In the genomic region with DNA sequence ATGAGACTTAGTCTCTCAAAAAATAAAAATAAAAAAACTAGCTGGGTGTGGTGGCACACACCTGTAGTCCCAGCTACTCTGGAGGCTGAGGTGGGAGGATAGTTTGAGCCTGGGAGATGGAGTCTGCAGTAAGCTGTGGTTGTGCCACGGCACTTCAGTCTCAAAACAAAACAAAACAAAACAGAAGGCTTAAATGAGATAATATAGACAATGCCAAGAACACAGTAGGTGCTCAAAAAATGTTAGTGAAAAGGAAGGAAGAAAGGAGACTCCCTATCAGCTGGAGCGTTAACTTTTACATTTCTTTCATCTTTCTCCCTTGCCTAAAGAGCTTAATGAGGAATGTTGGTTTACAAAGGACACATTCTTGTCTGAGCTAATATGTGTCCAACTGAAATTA, we compare ENCODE assay signal across 19 cellular contexts. TPM values are rescaled to one million over a fixed set of nuclear protein-coding genes. Genes with fewer than 3 reads are reported as not detected.
DNase-seq lines count a peak whose midpoint lies in the region; ATAC-seq and TF ChIP-seq lines count a peak whose summit lies in the region.
"Had no signal": no experiment of that assay in that cellular context is flagged by ENCODE, and none has a peak within 500 bp of the region (broad histone marks: within the 10 kb centered on the region; RNA-seq: fewer than 3 reads in every experiment).

No MANE protein-coding gene starts in this region.

- TF ChIP-seq POLR2A in esophagus squamous epithelium (IDR thresholded peaks at IDR 0.05) (no peak), gastrocnemius medialis (IDR thresholded peaks at IDR 0.05) (no peak)

- no peak for DNase-seq in GM23338 (ENCODE audit: low spot score)
- DNase-seq in adipocyte (ENCODE audit: low read depth): no peak
- DNase-seq in esophagus squamous epithelium (lab: John Stamatoyannopoulos, UW): no peak
- DNase-seq in gastrocnemius medialis: no peak
- no peak for DNase-seq in effector CD4-positive, alpha-beta T cell
- DNase-seq in stimulated activated CD8-positive, alpha-beta memory T cell treated with anti-CD3 and anti-CD28 coated beads, Interleukin-4, amount 100 ng/mL, for 48 hours: no peak
- DNase-seq in DMS 273 treated with DMSO at 0.1 percent for 48 hours (lab: John Stamatoyannopoulos, UW): no peak
- no peak for DNase-seq in NCI-H146 (lab: John Stamatoyannopoulos, UW)
- DNase-seq: DND-41; NCI-H1048; NCI-H187 treated with DMSO at 0.1 percent for 48 hours; NCI-H748 treated with DMSO at 0.1 percent for 48 hours; spleen; stimulated activated CD4-positive, alpha-beta T cell treated with anti-CD3 and anti-CD28 coated beads, Interleukin-4, amount 100 ng/mL, for 24 hours; stimulated activated naive CD4-positive, alpha-beta T cell had no signal

- peaks cover 6% of the 10 kb centered on the region for H3K4me1 Mint-ChIP-seq in GM23338

- no peaks in the 10 kb centered on the region; the same call in 2 of the 3 replicates for H3K36me3 Mint-ChIP-seq in GM23338 (ENCODE audit: low read depth)

- H3K27me3 ChIP-seq in GM23338 (ENCODE audit: insufficient read depth): no peaks in the 10 kb centered on the region
- no peaks in the 10 kb centered on the region for H3K27me3 ChIP-seq in adipocyte (replicated peaks; ENCODE audit: control insufficient read depth, insufficient read depth, low read length)
- H3K27me3 ChIP-seq in esophagus squamous epithelium: no peaks in the 10 kb centered on the region
- no peaks in the 10 kb centered on the region for H3K27me3 ChIP-seq in gastrocnemius medialis
- H3K27me3 ChIP-seq: neutrophil, spleen had no signal

- H3K4me3 Mint-ChIP-seq in GM23338: no peak overlapping the region
- H3K4me3 Mint-ChIP-seq: activated naive CD4-positive, alpha-beta T cell treated with anti-CD3 and anti-CD28 coated beads, Interleukin-2, amount 50 U/mL, for 24 hours had no signal

- H4K20me1 ChIP-seq in GM23338 (replicated peaks; ENCODE audit: insufficient read depth): no peaks in the 10 kb centered on the region

- in situ Hi-C loops in gastrocnemius medialis (cut with MboI; ENCODE audit: low sequenced_read_pairs in 4 of 4): no loop called here

- intact Hi-C loops in esophagus squamous epithelium (cut with DNase I) (no loop called here), gastrocnemius medialis (cut with DNase I; ENCODE audit: low total_unique reads) (loop anchor here (10.0 kb wide), 1 partner anchor 237 kb away; a partner anchor contains a TSS)

- H3K4me1 ChIP-seq in GM23338 (ENCODE audit: insufficient read depth) (peaks cover 11% of the 10 kb centered on the region; the same call in 1 of the 2 replicates), adipocyte (ENCODE audit: control insufficient read depth, insufficient read depth, low read length) (peaks cover 36% of the 10 kb centered on the region), esophagus squamous epithelium (peaks cover 3 to 32% (median 19%) of the 10 kb centered on the region in 3 donors), gastrocnemius medialis (peaks cover 9 to 10% of the 10 kb centered on the region in 2 donors)

- H3K4me3 ChIP-seq in GM23338 (no peak overlapping the region), adipocyte (ENCODE audit: low read length) (no peak overlapping the region), esophagus squamous epithelium (no peak overlapping the region), gastrocnemius medialis (no peak overlapping the region)
- H3K4me3 ChIP-seq: spleen had no signal

- 58 to 62% methylated on average over 2 of the region's 2 CpGs for WGBS in esophagus squamous epithelium, 2 donors

- H3K27ac Mint-ChIP-seq in GM23338: no peak overlapping the region
- H3K27ac Mint-ChIP-seq: activated naive CD4-positive, alpha-beta T cell treated with anti-CD3 and anti-CD28 coated beads, Interleukin-2, amount 50 U/mL, for 24 hours had no signal

- H3K79me2 ChIP-seq in GM23338 (replicated peaks; ENCODE audit: insufficient read depth): peaks cover 7% of the 10 kb centered on the region

- no peaks in the 10 kb centered on the region for H3F3A ChIP-seq in GM23338 (replicated peaks; ENCODE audit: low read depth)

- H3K9me2 ChIP-seq in GM23338 (ENCODE audit: insufficient read depth): no peaks in the 10 kb centered on the region

- H2AFZ ChIP-seq in GM23338: 0 out of 2 replicates have a peak overlapping the region, but pooled peaks have one; percentile 53

- peaks cover 7% of the 10 kb centered on the region; the same call in 1 of the 3 replicates for H3K9me3 Mint-ChIP-seq in GM23338

- peaks cover 10% of the 10 kb centered on the region for H3K9me3 ChIP-seq in adipocyte (ENCODE audit: control insufficient read depth, low read length)
- peaks cover 0 to 6% (median 0%) of the 10 kb centered on the region in 3 donors for H3K9me3 ChIP-seq in esophagus squamous epithelium
- no peaks in the 10 kb centered on the region for H3K9me3 ChIP-seq in gastrocnemius medialis
- H3K9me3 ChIP-seq: neutrophil had no signal

- H3K4me2 ChIP-seq in GM23338: no peak overlapping the region

- TF ChIP-seq CTCF in GM23338 (conservative IDR thresholded peaks at IDR 0.05; ENCODE audit: low read depth in 2 of 2): no peak
- no peak for TF ChIP-seq CTCF in esophagus squamous epithelium (IDR thresholded peaks at IDR 0.05)
- no peak for TF ChIP-seq CTCF in gastrocnemius medialis (IDR thresholded peaks at IDR 0.05 in 4 of 5, conservative IDR thresholded peaks at IDR 0.05 in 1 of 5)

- ATAC-seq in GM23338 (no peak), gastrocnemius medialis (no peak)
- ATAC-seq: Right ventricle myocardium inferior had no signal

- H3K27me3 Mint-ChIP-seq in GM23338 (ENCODE audit: insufficient read depth, low read depth, poor library complexity): no peaks in the 10 kb centered on the region
- H3K27me3 Mint-ChIP-seq: activated naive CD4-positive, alpha-beta T cell treated with anti-CD3 and anti-CD28 coated beads, Interleukin-2, amount 50 U/mL, for 24 hours had no signal

- H3K36me3 ChIP-seq in GM23338 (ENCODE audit: insufficient read depth) (no peaks in the 10 kb centered on the region), adipocyte (ENCODE audit: control insufficient read depth, insufficient read depth, low read length, severe bottlenecking) (no peaks in the 10 kb centered on the region), esophagus squamous epithelium (no peaks in the 10 kb centered on the region), gastrocnemius medialis (no peaks in the 10 kb centered on the region)
- H3K36me3 ChIP-seq: neutrophil, spleen had no signal

- no peak overlapping the region for H3K27ac ChIP-seq in GM23338 (ENCODE audit: low read depth)
- peak overlapping the region; percentile 38 to 76 (median 69) for H3K27ac ChIP-seq in esophagus squamous epithelium
- peak overlapping the region; percentile 16 to 31 (median 29) for H3K27ac ChIP-seq in gastrocnemius medialis
- H3K27ac ChIP-seq: C4-2B, neutrophil, spleen had no signal

- peak overlapping the region; percentile 73 for H3K9ac ChIP-seq in adipocyte (ENCODE audit: low read length)

TF ChIP-seq in GM23338, 12 proteins besides CTCF, POLR2A, EP300 and RAD21:
- no peak for TF ChIP-seq STAT1 (IDR thresholded peaks at IDR 0.05; ENCODE audit: unreplicated experiment)
- TF ChIP-seq, protein P1, sequence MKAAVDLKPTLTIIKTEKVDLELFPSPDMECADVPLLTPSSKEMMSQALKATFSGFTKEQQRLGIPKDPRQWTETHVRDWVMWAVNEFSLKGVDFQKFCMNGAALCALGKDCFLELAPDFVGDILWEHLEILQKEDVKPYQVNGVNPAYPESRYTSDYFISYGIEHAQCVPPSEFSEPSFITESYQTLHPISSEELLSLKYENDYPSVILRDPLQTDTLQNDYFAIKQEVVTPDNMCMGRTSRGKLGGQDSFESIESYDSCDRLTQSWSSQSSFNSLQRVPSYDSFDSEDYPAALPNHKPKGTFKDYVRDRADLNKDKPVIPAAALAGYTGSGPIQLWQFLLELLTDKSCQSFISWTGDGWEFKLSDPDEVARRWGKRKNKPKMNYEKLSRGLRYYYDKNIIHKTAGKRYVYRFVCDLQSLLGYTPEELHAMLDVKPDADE (IDR thresholded peaks at IDR 0.05): no peak
TF ChIP-seq in GM23338: peak in this region for 0.

RNA-seq across cellular contexts. Expression of a gene that starts 4.1 kb away (rescaled TPM):
- 30.5 and 32.4 TPM in 2 replicates for total RNA-seq in GM23338 (2014; rRNA removed; shearing (Covaris generic))
- 31.3 and 34.6 TPM in 2 replicates for polyA plus RNA-seq in GM23338 (2016; fragmentation: Nextera tagmentation; extraction: Ambion mirVana)
- total RNA-seq in esophagus squamous epithelium (10 to 100 TPM; 47.5 to 99.7 (median 57.8) TPM), gastrocnemius medialis (10 to 100 TPM; 26.4 to 45.2 (median 35.6) TPM)

RNA-seq across cellular contexts. Expression of a gene that starts 40.8 kb away (rescaled TPM):
- 25.8 and 27.4 TPM in 2 replicates for total RNA-seq in GM23338 (2014; rRNA removed; shearing (Covaris generic))
- 4.4 and 5.2 TPM in 2 replicates for polyA plus RNA-seq in GM23338 (2016; fragmentation: Nextera tagmentation; extraction: Ambion mirVana)
- total RNA-seq in esophagus squamous epithelium (10 to 100 TPM; 34.9 to 63.1 (median 38.4) TPM), gastrocnemius medialis (10 to 100 TPM; 36.6 to 42.1 (median 37.1) TPM)
